ENCODE assay signal across 16 cellular contexts in genomic region chr11:114233755-114234154, GRCh38.
DNase-seq lines count a peak whose midpoint lies in the region; ATAC-seq and TF ChIP-seq lines count a peak whose summit lies in the region.
"Had no signal": no experiment of that assay in that cellular context is flagged by ENCODE, and none has a peak within 500 bp of the region (broad histone marks: within the 10 kb centered on the region; RNA-seq: fewer than 3 reads in every experiment).

No MANE protein-coding gene starts in this region.

- CTCF ChIA-PET in A673 (lab: Charles Lee): no interaction called here

- H3K36me3 ChIP-seq in A673 (ENCODE audit: insufficient read depth, low read length, poor library complexity, severe bottlenecking): no peaks in the 10 kb centered on the region

- no peak for TF ChIP-seq CTCF in fibroblast of pulmonary artery (IDR thresholded peaks at IDR 0.05; ENCODE audit: low read length, missing control alignments)
- no peak for TF ChIP-seq CTCF in A673 (conservative IDR thresholded peaks at IDR 0.05; ENCODE audit: low read depth, low read length)

- intact Hi-C loops in Right ventricle myocardium superior (cut with DNase I): no loop called here
- intact Hi-C loops in A673 (cut with micrococcal nuclease; ENCODE audit: unreplicated experiment): no loop called here

- H3K4me3 ChIP-seq in fibroblast of pulmonary artery (replicated peaks; ENCODE audit: low read depth, low read length): no peak overlapping the region
- no peak overlapping the region for H3K4me3 ChIP-seq in A673 (ENCODE audit: low read depth, low read length, poor library complexity, severe bottlenecking)
- H3K4me3 ChIP-seq: heart right ventricle had no signal

- POLR2A ChIA-PET in A673 (lab: Charles Lee; ENCODE audit: low non-redundant PET): interaction anchor here (0.8 kb wide), 1 partner anchor 64 kb away, joined by 15 read pairs; no protein-coding TSS in a partner anchor

- H3K27ac ChIP-seq in A673 (ENCODE audit: low read depth, low read length, poor library complexity, severe bottlenecking): no peak overlapping the region
- H3K27ac ChIP-seq: heart right ventricle, KMS-11 had no signal

- ATAC-seq in GM21515 (IDR thresholded peaks at IDR 0.05; ENCODE audit: unreplicated experiment): no peak
- no peak for ATAC-seq in Right ventricle myocardium superior (ENCODE audit: poor library complexity)
- ATAC-seq: heart right ventricle had no signal

- no peaks in the 10 kb centered on the region for H3K27me3 ChIP-seq in A673 (replicated peaks; ENCODE audit: insufficient read depth, low read depth, low read length, poor library complexity)
- H3K27me3 ChIP-seq: heart right ventricle had no signal

- no TSS peak for BruUV-seq in A673 (replicated peaks; lab: Mats Ljungman, UMichigan)

- H3K4me1 ChIP-seq in A673 (ENCODE audit: insufficient read depth, low read length, poor library complexity, severe bottlenecking): peaks cover 12% of the 10 kb centered on the region

- DNase-seq in NCI-H2107 (lab: John Stamatoyannopoulos, UW) (peak; percentile 4), NCI-H2107 treated with DMSO at 0.1 percent for 48 hours (lab: John Stamatoyannopoulos, UW; ENCODE audit: unreplicated experiment) (no peak), NCI-H748 treated with DMSO at 0.1 percent for 48 hours (lab: John Stamatoyannopoulos, UW) (peak; percentile 18), fibroblast of pulmonary artery (ENCODE audit: low read depth) (peak; percentile 35), superior temporal gyrus (ENCODE audit: extremely low spot score) (peak; percentile 34), Right ventricle myocardium superior (no peak), A673 (ENCODE audit: low spot score) (no peak)
- DNase-seq: Calu3; effector memory CD4-positive, alpha-beta T cell; heart right ventricle; NCI-H446 treated with DMSO at 0.1 percent for 48 hours; SIG-M5; stimulated activated CD4-positive, alpha-beta T cell treated with anti-CD3 and anti-CD28 coated beads, Interleukin-15, amount 100 ng/mL, for 24 hours; trophoblast cell had no signal

- H3K9me3 ChIP-seq in A673 (ENCODE audit: low read depth, low read length, poor library complexity, severe bottlenecking): no peaks in the 10 kb centered on the region
- H3K9me3 ChIP-seq: heart right ventricle had no signal

Comparison
In these comparisons a context has a peak if more than half of its experiments do, and no peak if none do; other contexts are left out.
1. DNase-seq: peak in NCI-H2107 (single experiment), NCI-H748 treated with DMSO at 0.1 percent for 48 hours (single experiment), fibroblast of pulmonary artery (single experiment) and superior temporal gyrus (single experiment); none in NCI-H2107 treated with DMSO at 0.1 percent for 48 hours (single experiment), Right ventricle myocardium superior (single experiment) and A673 (single experiment).